In genomic region chr12:115632323-115632722, GRCh38 we compare ENCODE assay signal across 15 cellular contexts.
DNase-seq lines count a peak whose midpoint lies in the region; ATAC-seq and TF ChIP-seq lines count a peak whose summit lies in the region.
"Had no signal": no experiment of that assay in that cellular context is flagged by ENCODE, and none has a peak within 500 bp of the region (broad histone marks: within the 10 kb centered on the region; RNA-seq: fewer than 3 reads in every experiment).

No MANE protein-coding gene starts in this region.

- H3K27ac Mint-ChIP-seq in T-helper 17 cell = no peak overlapping the region
- H3K27ac Mint-ChIP-seq: activated naive CD8-positive, alpha-beta T cell treated with anti-CD3 and anti-CD28 coated beads, Interleukin-2, amount 50 U/mL, for 24 hours; naive thymus-derived CD8-positive, alpha-beta T cell had no signal

- H3K27ac ChIP-seq in 22Rv1 (no peak overlapping the region), GM23248 (no peak overlapping the region), body of pancreas (no peak overlapping the region), coronary artery (no peak overlapping the region)
- H3K27ac ChIP-seq: BLaER1 treated with 17β-estradiol and CSF1 and Interleukin-3, amounts not matched to agents 10 nM and 100 nM; tibial nerve had no signal

- TF ChIP-seq CTCF in 22Rv1 (IDR thresholded peaks at IDR 0.05) = peak; percentile 33
- peak in 5 of 7 experiments; percentile 4 to 49 (median 33) for TF ChIP-seq CTCF in body of pancreas (IDR thresholded peaks at IDR 0.05)
- TF ChIP-seq CTCF in coronary artery (IDR thresholded peaks at IDR 0.05) = no peak

- H3K4me1 ChIP-seq in GM23248 (ENCODE audit: insufficient read depth) (no peaks in the 10 kb centered on the region), body of pancreas (no peaks in the 10 kb centered on the region)
- H3K4me1 ChIP-seq: BLaER1 treated with 17β-estradiol and CSF1 and Interleukin-3, amounts not matched to agents 10 nM and 100 nM; tibial nerve had no signal

- no peaks in the 10 kb centered on the region for H3F3A ChIP-seq in GM23248 (ENCODE audit: insufficient read depth)

- no peaks in the 10 kb centered on the region for H3K27me3 Mint-ChIP-seq in T-helper 17 cell
- H3K27me3 Mint-ChIP-seq: activated naive CD8-positive, alpha-beta T cell treated with anti-CD3 and anti-CD28 coated beads, Interleukin-2, amount 50 U/mL, for 24 hours had no signal

- no peak overlapping the region for H3K4me2 ChIP-seq in GM23248 (ENCODE audit: unreplicated experiment)
- H3K4me2 ChIP-seq: BLaER1 treated with 17β-estradiol and CSF1 and Interleukin-3, amounts not matched to agents 10 nM and 100 nM had no signal

- no peaks in the 10 kb centered on the region for H3K27me3 ChIP-seq in GM23248 (replicated peaks; ENCODE audit: insufficient read depth)
- no peaks in the 10 kb centered on the region for H3K27me3 ChIP-seq in body of pancreas
- H3K27me3 ChIP-seq: BLaER1 treated with 17β-estradiol and CSF1 and Interleukin-3, amounts not matched to agents 10 nM and 100 nM; tibial nerve had no signal

- no peak overlapping the region for H3K9ac ChIP-seq in GM23248
- H3K9ac ChIP-seq: BLaER1 treated with 17β-estradiol and CSF1 and Interleukin-3, amounts not matched to agents 10 nM and 100 nM had no signal

- H3K4me3 ChIP-seq in GM23248 = no peak overlapping the region
- no peak overlapping the region for H3K4me3 ChIP-seq in body of pancreas
- H3K4me3 ChIP-seq in coronary artery = no peak overlapping the region
- H3K4me3 ChIP-seq: BLaER1 treated with 17β-estradiol and CSF1 and Interleukin-3, amounts not matched to agents 10 nM and 100 nM; tibial nerve had no signal

- H4K20me1 ChIP-seq in GM23248 (ENCODE audit: insufficient read depth) = no peaks in the 10 kb centered on the region
- H4K20me1 ChIP-seq: BLaER1 treated with 17β-estradiol and CSF1 and Interleukin-3, amounts not matched to agents 10 nM and 100 nM had no signal

- DNase-seq in GM23248 (peak; percentile 37), body of pancreas (no peak), iris pigment epithelial cell (ENCODE audit: low read depth) (peak; percentile 9), SHP77 (lab: John Stamatoyannopoulos, UW) (no peak), coronary artery (ENCODE audit: low spot score) (no peak), HCEC 1CT (no peak), T-helper 17 cell (no peak)
- DNase-seq: activated CD8-positive, alpha-beta memory T cell treated with anti-CD3 and anti-CD28 coated beads, Interleukin-2, amount 50 U/mL, for 48 hours; activated naive CD8-positive, alpha-beta T cell treated with anti-CD3 and anti-CD28 coated beads, Interleukin-2, amount 50 U/mL, for 24 hours; naive thymus-derived CD8-positive, alpha-beta T cell; NCI-H187 treated with DMSO at 0.1 percent for 48 hours; OCI-M1 had no signal

- in situ Hi-C loops in GM23248 (cut with MboI) = no loop called here

- H3K9me3 ChIP-seq in GM23248 (ENCODE audit: low read depth) (no peaks in the 10 kb centered on the region), body of pancreas (no peaks in the 10 kb centered on the region), T-helper 17 cell (ENCODE audit: control insufficient read depth, low read length, poor library complexity, severe bottlenecking) (no peaks in the 10 kb centered on the region)

- no peak overlapping the region for H2AFZ ChIP-seq in GM23248

- ATAC-seq in body of pancreas = no peak
- no peak for ATAC-seq in T-helper 17 cell
- ATAC-seq: activated naive CD8-positive, alpha-beta T cell treated with anti-CD3 and anti-CD28 coated beads, Interleukin-2, amount 50 U/mL, for 24 hours; naive thymus-derived CD8-positive, alpha-beta T cell had no signal

- H3K4me3 Mint-ChIP-seq in T-helper 17 cell = no peak overlapping the region
- H3K4me3 Mint-ChIP-seq: activated naive CD8-positive, alpha-beta T cell treated with anti-CD3 and anti-CD28 coated beads, Interleukin-2, amount 50 U/mL, for 24 hours; naive thymus-derived CD8-positive, alpha-beta T cell had no signal

- H3K4me1 Mint-ChIP-seq in T-helper 17 cell = no peaks in the 10 kb centered on the region
- H3K4me1 Mint-ChIP-seq: activated naive CD8-positive, alpha-beta T cell treated with anti-CD3 and anti-CD28 coated beads, Interleukin-2, amount 50 U/mL, for 24 hours; naive thymus-derived CD8-positive, alpha-beta T cell had no signal

- no peaks in the 10 kb centered on the region for H3K36me3 ChIP-seq in GM23248 (ENCODE audit: low read depth)
- H3K36me3 ChIP-seq in body of pancreas (replicated peaks in 1 of 2; ENCODE audit: insufficient read depth in 1 of 2, low read depth in 2 of 2) = no peaks in the 10 kb centered on the region
- H3K36me3 ChIP-seq: BLaER1 treated with 17β-estradiol and CSF1 and Interleukin-3, amounts not matched to agents 10 nM and 100 nM; tibial nerve had no signal

- H3K36me3 Mint-ChIP-seq in T-helper 17 cell (ENCODE audit: low read depth) = no peaks in the 10 kb centered on the region
- H3K36me3 Mint-ChIP-seq: naive thymus-derived CD8-positive, alpha-beta T cell had no signal

- H3K9me2 ChIP-seq in GM23248 (ENCODE audit: insufficient read depth) = no peaks in the 10 kb centered on the region

- no peak for TF ChIP-seq POLR2A in body of pancreas (IDR thresholded peaks at IDR 0.05)

- intact Hi-C loops in body of pancreas (cut with DNase I) = no loop called here

- H3K79me2 ChIP-seq in GM23248 (ENCODE audit: insufficient read depth) = no peaks in the 10 kb centered on the region

Comparison
In these comparisons a context has a peak if more than half of its experiments do, and no peak if none do; other contexts are left out.
1. DNase-seq: peak in GM23248 (single experiment) and iris pigment epithelial cell (single experiment); none in body of pancreas (0 of 4), SHP77 (0 of 2), coronary artery (single experiment), HCEC 1CT (single experiment) and T-helper 17 cell (0 of 3).